Comparison of ENCODE assay signal across 9 cellular contexts in genomic region chr10:50224330-50224952, GRCh38. TPM values are rescaled to one million over a fixed set of nuclear protein-coding genes. Genes with fewer than 3 reads are reported as not detected.
DNase-seq lines count a peak whose midpoint lies in the region; ATAC-seq and TF ChIP-seq lines count a peak whose summit lies in the region.
"Had no signal": no experiment of that assay in that cellular context is flagged by ENCODE, and none has a peak within 500 bp of the region (broad histone marks: within the 10 kb centered on the region; RNA-seq: fewer than 3 reads in every experiment).

No MANE protein-coding gene starts in this region.

- 20 to 28% methylated on average over 6 of the region's 6 CpGs for WGBS in GM23248 (ENCODE audit: low coverage in 1 of 2, low lambda C conversion rate in 2 of 2, missing lambda C conversion rate in 2 of 2), 2 experiments
- 17 to 37% methylated on average over 5 to 6 of the region's 6 CpGs for WGBS in gastroesophageal sphincter (ENCODE audit: low coverage in 1 of 2), 2 donors

- peak; percentile 67 for ATAC-seq in Right ventricle myocardium superior (ENCODE audit: poor library complexity)
- peak; percentile 69 to 76 for ATAC-seq in lower lobe of right lung
- ATAC-seq in gastroesophageal sphincter = no peak

- TF ChIP-seq CTCF in RWPE1 (conservative IDR thresholded peaks at IDR 0.05; ENCODE audit: low read depth) = peak; percentile 59
- peak; percentile 47 for TF ChIP-seq CTCF in lower lobe of right lung (IDR thresholded peaks at IDR 0.05)
- TF ChIP-seq CTCF in gastroesophageal sphincter (IDR thresholded peaks at IDR 0.05) = peak in 1 of 4 experiments; percentile 26

- H4K20me1 ChIP-seq in GM23248 (ENCODE audit: insufficient read depth) (no peaks in the 10 kb centered on the region), Karpas-422 (ENCODE audit: insufficient read depth, low read depth, low read length) (no peaks in the 10 kb centered on the region)

- H3K27me3 ChIP-seq in GM23248 (replicated peaks; ENCODE audit: insufficient read depth) (peaks cover 10% of the 10 kb centered on the region), Karpas-422 (ENCODE audit: low read length) (no peaks in the 10 kb centered on the region), lower lobe of right lung (ENCODE audit: low read depth) (no peaks in the 10 kb centered on the region), gastroesophageal sphincter (no peaks in the 10 kb centered on the region)

- in situ Hi-C loops in GM23248 (cut with MboI) = loop anchor here (25.0 kb wide), 1 partner anchor 637 kb away; no protein-coding TSS in a partner anchor

- no peaks in the 10 kb centered on the region for H3K9me2 ChIP-seq in GM23248 (ENCODE audit: insufficient read depth)
- no peaks in the 10 kb centered on the region for H3K9me2 ChIP-seq in Karpas-422 (replicated peaks; ENCODE audit: insufficient read depth, low read length)

- CTCF ChIA-PET in RWPE1 (lab: Yijun Ruan, JAX) = interaction anchor here (0.6 to 1.1 kb wide), 5 partner anchors 61 to 379 kb away, joined by 3 to 5 read pairs (median 3); no protein-coding TSS in a partner anchor

- H3K4me3 ChIP-seq in GM23248 (no peak overlapping the region), Karpas-422 (ENCODE audit: low read length) (no peak overlapping the region), lower lobe of right lung (no peak overlapping the region), gastroesophageal sphincter (no peak overlapping the region)

- H2AFZ ChIP-seq in GM23248 = no peak overlapping the region
- 0 out of 2 replicates have a peak overlapping the region, but pooled peaks have one; percentile 32 for H2AFZ ChIP-seq in Karpas-422 (ENCODE audit: low read length)

- H3K4me2 ChIP-seq in GM23248 (ENCODE audit: unreplicated experiment) (no peak overlapping the region), Karpas-422 (ENCODE audit: low read depth, low read length, poor library complexity, severe bottlenecking) (no peak overlapping the region)

- no peaks in the 10 kb centered on the region for H3K4me1 ChIP-seq in GM23248 (ENCODE audit: insufficient read depth)
- no peaks in the 10 kb centered on the region for H3K4me1 ChIP-seq in Karpas-422 (ENCODE audit: low read length)
- H3K4me1 ChIP-seq in lower lobe of right lung = no peaks in the 10 kb centered on the region
- H3K4me1 ChIP-seq in gastroesophageal sphincter = no peaks in the 10 kb centered on the region

- DNase-seq in Right ventricle myocardium superior (no peak), cardiac septum (ENCODE audit: low spot score) (no peak), GM23248 (peak; percentile 90), Karpas-422 (peak; percentile 83), RWPE1 (ENCODE audit: low spot score) (peak; percentile 75), lower lobe of right lung (no peak)
- peak; percentile 1 for DNase-seq in central memory CD4-positive, alpha-beta T cell
- DNase-seq: natural killer cell had no signal

- TF ChIP-seq EP300 in gastroesophageal sphincter (IDR thresholded peaks at IDR 0.05) = no peak

- H3K36me3 ChIP-seq in GM23248 (ENCODE audit: low read depth) = no peaks in the 10 kb centered on the region
- no peaks in the 10 kb centered on the region for H3K36me3 ChIP-seq in Karpas-422 (ENCODE audit: insufficient read depth, low read length)
- no peaks in the 10 kb centered on the region for H3K36me3 ChIP-seq in lower lobe of right lung
- no peaks in the 10 kb centered on the region for H3K36me3 ChIP-seq in gastroesophageal sphincter

- TF ChIP-seq POLR2A in gastroesophageal sphincter (IDR thresholded peaks at IDR 0.05) = no peak

- H3K27ac ChIP-seq in GM23248 (no peak overlapping the region), Karpas-422 (ENCODE audit: low read length) (no peak overlapping the region), RWPE1 (no peak overlapping the region), lower lobe of right lung (no peak overlapping the region), gastroesophageal sphincter (no peak overlapping the region)

- intact Hi-C loops in Right ventricle myocardium superior (cut with DNase I) = loop anchor here (5.0 kb wide), 1 partner anchor 632 kb away; no protein-coding TSS in a partner anchor
- intact Hi-C loops in cardiac septum (cut with DNase I) = loop anchor here (10.0 kb wide), 1 partner anchor 630 kb away; no protein-coding TSS in a partner anchor
- intact Hi-C loops in lower lobe of right lung (cut with DNase I) = no loop called here

- H3K9ac ChIP-seq in GM23248 = no peak overlapping the region
- H3K9ac ChIP-seq in Karpas-422 (ENCODE audit: low read length) = no peak overlapping the region

- H3K9me3 ChIP-seq in GM23248 (ENCODE audit: low read depth) (no peaks in the 10 kb centered on the region), Karpas-422 (ENCODE audit: low read length) (no peaks in the 10 kb centered on the region), lower lobe of right lung (no peaks in the 10 kb centered on the region), gastroesophageal sphincter (no peaks in the 10 kb centered on the region)

- no peaks in the 10 kb centered on the region for H3K79me2 ChIP-seq in GM23248 (ENCODE audit: insufficient read depth)
- H3K79me2 ChIP-seq in Karpas-422 (ENCODE audit: low read length) = no peaks in the 10 kb centered on the region

- POLR2A ChIA-PET in RWPE1 (lab: Yijun Ruan, JAX; ENCODE audit: low non-redundant PET) = no interaction called here

- no peaks in the 10 kb centered on the region for H3F3A ChIP-seq in GM23248 (ENCODE audit: insufficient read depth)

RNA-seq across cellular contexts. Expression of gene ASAH2, which starts 26.9 kb away (rescaled TPM):
- total RNA-seq in Right ventricle myocardium superior = 2.9 TPM
- 1.9 TPM for total RNA-seq in cardiac septum
- total RNA-seq in GM23248 (2014; rRNA removed; shearing (Covaris generic)) = 3.5 TPM in 1 of 2 replicates, not detected in the other
- 1.8 and 3.4 TPM in 2 replicates for polyA plus RNA-seq in GM23248 (2016; fragmentation: Nextera tagmentation; extraction: Ambion mirVana)
- total RNA-seq in Karpas-422 (2014; rRNA removed; shearing (Covaris generic); ENCODE audit: low replicate concordance) = 8.7 and 20.0 TPM in 2 replicates
- not detected for total RNA-seq in lower lobe of right lung
- 1 to 10 TPM in 1 of 4 donors, under 1 TPM in 3; 0.27 to 1.2 (median 0.61) TPM for total RNA-seq in gastroesophageal sphincter

Comparison
In these comparisons a context has a peak if more than half of its experiments do, and no peak if none do; other contexts are left out.
1. DNase-seq: peak in GM23248 (single experiment), Karpas-422 (single experiment), RWPE1 (single experiment) and central memory CD4-positive, alpha-beta T cell (single experiment); none in Right ventricle myocardium superior (single experiment), cardiac septum (single experiment) and lower lobe of right lung (single experiment).